Comparison of ENCODE assay signal across 17 cellular contexts in genomic region chr2:205931388-205931787, GRCh38.
DNase-seq lines count a peak whose midpoint lies in the region; TF ChIP-seq lines count a peak whose summit lies in the region.
"Had no signal": no experiment of that assay in that cellular context is flagged by ENCODE, and none has a peak within 500 bp of the region (broad histone marks: within the 10 kb centered on the region; RNA-seq: fewer than 3 reads in every experiment).

No MANE protein-coding gene starts in this region.

- peak overlapping the region; percentile 56 for H3K27ac Mint-ChIP-seq in HFFc6
- H3K27ac Mint-ChIP-seq: CD8-positive, alpha-beta T cell had no signal

- H3K27me3 ChIP-seq in SJCRH30 (no peaks in the 10 kb centered on the region), smooth muscle cell (ENCODE audit: low read depth) (peaks cover 15% of the 10 kb centered on the region), PC-9 (ENCODE audit: insufficient read depth, low read depth) (peaks cover 8% of the 10 kb centered on the region; the same call in 1 of the 2 replicates), H7 (ENCODE audit: control insufficient read depth, insufficient read depth, low read length) (peaks cover 3% of the 10 kb centered on the region)

- no peaks in the 10 kb centered on the region for H3K9me3 Mint-ChIP-seq in HFFc6
- H3K9me3 Mint-ChIP-seq: CD8-positive, alpha-beta T cell had no signal

- H4K20me1 ChIP-seq in smooth muscle cell (ENCODE audit: low read depth) (no peaks in the 10 kb centered on the region), PC-9 (ENCODE audit: insufficient read depth) (no peaks in the 10 kb centered on the region)

- no TSS peak for BruUV-seq in PC-9 (replicated peaks; lab: Mats Ljungman, UMichigan)

- H3F3A ChIP-seq in smooth muscle cell (ENCODE audit: low read depth): peaks cover 10% of the 10 kb centered on the region
- H3F3A ChIP-seq in PC-9 (ENCODE audit: insufficient read depth, low read depth): no peaks in the 10 kb centered on the region

- H3K4me3 ChIP-seq in SJCRH30: no peak overlapping the region
- no peak overlapping the region for H3K4me3 ChIP-seq in smooth muscle cell
- no peak overlapping the region for H3K4me3 ChIP-seq in PC-9
- H3K4me3 ChIP-seq in H7 (ENCODE audit: insufficient read depth, low read depth, low read length): no peak overlapping the region

- POLR2A ChIA-PET in PC-9 (lab: Charles Lee; ENCODE audit: unreplicated experiment): no interaction called here

- intact Hi-C loops in cardiac septum (cut with DNase I): no loop called here
- intact Hi-C loops in PC-9 (cut with micrococcal nuclease; ENCODE audit: unreplicated experiment): no loop called here

- H3K36me3 Mint-ChIP-seq in HFFc6 (ENCODE audit: low read depth): no peaks in the 10 kb centered on the region
- H3K36me3 Mint-ChIP-seq: CD8-positive, alpha-beta T cell had no signal

- no peak overlapping the region for H3K9ac ChIP-seq in smooth muscle cell (ENCODE audit: low read depth)

- H3K9me2 ChIP-seq in PC-9 (ENCODE audit: insufficient read depth): no peaks in the 10 kb centered on the region

- TF ChIP-seq CTCF in HFFc6 (IDR thresholded peaks at IDR 0.05): no peak
- TF ChIP-seq CTCF in smooth muscle cell (IDR thresholded peaks at IDR 0.05; ENCODE audit: borderline replicate concordance, insufficient read depth, poor library complexity, severe bottlenecking): no peak
- TF ChIP-seq CTCF in PC-9 (conservative IDR thresholded peaks at IDR 0.05): no peak

- peak overlapping the region; percentile 84 for H3K4me3 Mint-ChIP-seq in HFFc6
- H3K4me3 Mint-ChIP-seq: CD8-positive, alpha-beta T cell had no signal

- H3K9me3 ChIP-seq in SJCRH30 (replicated peaks) (peaks cover 2% of the 10 kb centered on the region; the same call in 1 of the 2 replicates), smooth muscle cell (replicated peaks; ENCODE audit: low read depth) (no peaks in the 10 kb centered on the region), PC-9 (ENCODE audit: insufficient read depth, low read depth) (no peaks in the 10 kb centered on the region)

- peaks cover 22% of the 10 kb centered on the region for H3K4me1 Mint-ChIP-seq in HFFc6 (ENCODE audit: low read depth)

- peaks cover 5% of the 10 kb centered on the region for H3K27me3 Mint-ChIP-seq in HFFc6 (ENCODE audit: insufficient read depth)

- DNase-seq in HFFc6 (peak; percentile 28), SJCRH30 (peak; percentile 47 to 68), fibroblast of gingiva (ENCODE audit: low read depth) (peak; percentile 36), smooth muscle cell (lab: John Stamatoyannopoulos, UW; ENCODE audit: unreplicated experiment) (no peak), cardiac septum (ENCODE audit: low spot score) (no peak), PC-9 (no peak), H7 (no peak)
- DNase-seq: CD8-positive, alpha-beta T cell; DMS79; GDM1; GOT3; IMR-90; Kasumi-1; NCI-H1417; NCI-H187 treated with DMSO at 0.1 percent for 48 hours; NCI-H446 treated with DMSO at 0.1 percent for 48 hours; SW 1271 had no signal

- CTCF ChIA-PET in PC-9 (lab: Charles Lee): interaction anchor here (0.8 kb wide), 1 partner anchor 256 kb away, joined by 4 read pairs; no protein-coding TSS in a partner anchor

- H3K79me2 ChIP-seq in smooth muscle cell (ENCODE audit: low read depth): no peaks in the 10 kb centered on the region
- no peaks in the 10 kb centered on the region for H3K79me2 ChIP-seq in PC-9 (ENCODE audit: low read depth)

- H3K4me1 ChIP-seq in SJCRH30 (peaks cover 50% of the 10 kb centered on the region), smooth muscle cell (ENCODE audit: low read depth) (peaks cover 9% of the 10 kb centered on the region), PC-9 (replicated peaks; ENCODE audit: insufficient read depth) (no peaks in the 10 kb centered on the region)

- H2AFZ ChIP-seq in smooth muscle cell (ENCODE audit: low read depth) (peak overlapping the region; percentile 78), PC-9 (no peak overlapping the region)

- no peak overlapping the region for H3K4me2 ChIP-seq in smooth muscle cell
- no peak overlapping the region for H3K4me2 ChIP-seq in PC-9

- H3K36me3 ChIP-seq in SJCRH30 (no peaks in the 10 kb centered on the region), smooth muscle cell (ENCODE audit: low read depth) (no peaks in the 10 kb centered on the region), PC-9 (ENCODE audit: low read depth) (no peaks in the 10 kb centered on the region), H7 (replicated peaks; ENCODE audit: control insufficient read depth, insufficient read depth, low read length) (no peaks in the 10 kb centered on the region)

- H3K27ac ChIP-seq in SJCRH30 (peak overlapping the region; percentile 95), smooth muscle cell (ENCODE audit: low read depth) (no peak overlapping the region), PC-9 (no peak overlapping the region)

- WGBS in smooth muscle cell (ENCODE audit: low lambda C conversion rate): 100% methylated on average over 3 of the region's 3 CpGs

Comparison
In these comparisons a context has a peak if more than half of its experiments do, and no peak if none do; other contexts are left out.
1. DNase-seq: peak in HFFc6 (single experiment), SJCRH30 (2 of 2) and fibroblast of gingiva (single experiment); none in smooth muscle cell (single experiment), cardiac septum (single experiment), PC-9 (0 of 2) and H7 (single experiment).